In the genomic region with DNA sequence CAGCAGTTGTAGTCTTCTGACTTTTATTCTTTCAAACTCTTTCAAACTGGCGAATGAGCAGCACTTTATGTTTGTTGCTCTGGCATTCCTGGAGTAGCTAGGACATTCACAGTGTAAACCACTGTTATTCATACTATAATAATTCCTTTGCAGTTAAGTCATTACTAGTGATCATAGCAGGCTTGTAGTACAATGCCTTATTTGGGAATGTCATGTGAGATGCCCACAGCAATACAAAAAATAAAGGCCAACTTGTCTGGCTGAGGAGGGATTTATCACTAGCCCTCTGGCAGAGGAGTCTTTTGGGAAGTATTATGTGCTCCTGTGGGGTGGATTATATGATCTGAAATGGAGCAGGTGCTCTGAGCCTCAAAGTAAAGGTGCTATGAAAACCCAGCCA, we compare ENCODE assay signal across 8 cellular contexts.
DNase-seq lines count a peak whose midpoint lies in the region; ATAC-seq, FAIRE-seq and TF ChIP-seq lines count a peak whose summit lies in the region.

No MANE protein-coding gene starts in this region.

- FAIRE-seq in pancreas (lab: Jason Lieb, UNC), result peak; percentile 86

- no peaks in the 10 kb centered on the region for H3K9me3 ChIP-seq in pancreas

- DNase-seq in BJ (ENCODE audit: low read depth) (peak; percentile 92), RWPE1 (ENCODE audit: low spot score) (peak; percentile 32), fibroblast of villous mesenchyme (ENCODE audit: low read depth) (peak; percentile 88), pancreas (no peak), NCI-H526 (lab: John Stamatoyannopoulos, UW) (no peak)
- no peak for DNase-seq in stimulated activated CD4-positive, alpha-beta T cell treated with anti-CD3 and anti-CD28 coated beads, Interleukin-1b, Interleukin-23, amount 100 ng/mL, for 48 hours
- DNase-seq in activated CD4-positive, alpha-beta T cell treated with anti-CD3 and anti-CD28 coated beads for 1 hour, result no peak

- peak; percentile 43 to 89 (median 78) for ATAC-seq in pancreas
- ATAC-seq in HG03565 (IDR thresholded peaks at IDR 0.05; ENCODE audit: unreplicated experiment), result no peak

- H3K36me3 ChIP-seq in BJ (ENCODE audit: control insufficient read depth, insufficient read depth, low read length), result no peaks in the 10 kb centered on the region
- H3K36me3 ChIP-seq in pancreas, result no peaks in the 10 kb centered on the region

- 51 to 58% methylated on average over 1 of the region's 1 CpG for WGBS in pancreas, 2 donors

- CTCF ChIA-PET in BJ (lab: Yijun Ruan, JAX), result interaction anchor here (1.1 to 1.3 kb wide), 3 partner anchors 19 to 291 kb away, joined by 3 to 6 read pairs (median 3); no protein-coding TSS in a partner anchor
- CTCF ChIA-PET in RWPE1 (lab: Yijun Ruan, JAX), result interaction anchor here (0.6 kb wide), 1 partner anchor 493 kb away, joined by 5 read pairs; no protein-coding TSS in a partner anchor

- no peaks in the 10 kb centered on the region for H3K27me3 ChIP-seq in BJ (ENCODE audit: control insufficient read depth, insufficient read depth, low read length)
- no peaks in the 10 kb centered on the region for H3K27me3 ChIP-seq in pancreas

- H3K27ac ChIP-seq in RWPE1, result no peak overlapping the region
- H3K27ac ChIP-seq in pancreas, result peak overlapping the region in 1 of 4 donors; percentile 10

- no peak for TF ChIP-seq CTCF in BJ (IDR thresholded peaks at IDR 0.05; ENCODE audit: insufficient read depth, low read depth, low read length)
- no peak for TF ChIP-seq CTCF in RWPE1 (conservative IDR thresholded peaks at IDR 0.05; ENCODE audit: low read depth)
- no peak for TF ChIP-seq CTCF in fibroblast of villous mesenchyme (IDR thresholded peaks at IDR 0.05; ENCODE audit: insufficient read depth, low read depth, low read length)
- TF ChIP-seq CTCF in pancreas (IDR thresholded peaks at IDR 0.05), result no peak

- H3K4me1 ChIP-seq in pancreas, result no peaks in the 10 kb centered on the region

- no peak overlapping the region for H3K4me3 ChIP-seq in BJ (ENCODE audit: low read depth, low read length)
- H3K4me3 ChIP-seq in fibroblast of villous mesenchyme (ENCODE audit: low read depth, low read length), result no peak overlapping the region
- H3K4me3 ChIP-seq in pancreas, result no peak overlapping the region

- POLR2A ChIA-PET in BJ (lab: Charles Lee) (interaction anchor here (0.6 to 1.1 kb wide), 5 partner anchors 19 to 192 kb away, joined by 3 to 9 read pairs (median 4); no protein-coding TSS in a partner anchor), RWPE1 (lab: Yijun Ruan, JAX; ENCODE audit: low non-redundant PET) (no interaction called here)

- intact Hi-C loops in pancreas (cut with DNase I), result no loop called here

Comparison
In these comparisons a context has a peak if more than half of its experiments do, and no peak if none do; other contexts are left out.
1. DNase-seq: peak in BJ (single experiment), RWPE1 (single experiment) and fibroblast of villous mesenchyme (single experiment); none in pancreas (0 of 6), stimulated activated CD4-positive, alpha-beta T cell treated with anti-CD3 and anti-CD28 coated beads, Interleukin-1b, Interleukin-23, amount 100 ng/mL, for 48 hours (single experiment), NCI-H526 (0 of 2) and activated CD4-positive, alpha-beta T cell treated with anti-CD3 and anti-CD28 coated beads for 1 hour (single experiment).